Comparison of ENCODE assay signal across 8 cellular contexts in genomic region chr6:28985396-28986164, GRCh38. TPM values are rescaled to one million over a fixed set of nuclear protein-coding genes. Genes with fewer than 3 reads are reported as not detected.
A peak's percentile ranks its signal among the peaks of the same experiment; 100 is the strongest.
DNase-seq lines count a peak whose midpoint lies in the region; ATAC-seq, FAIRE-seq and TF ChIP-seq lines count a peak whose summit lies in the region.

No MANE protein-coding gene starts in this region.

- 0 out of 2 replicates have a peak overlapping the region, but pooled peaks have one; percentile 12 for H2BK15ac ChIP-seq in H1 (ENCODE audit: low read length)

- H3K18ac ChIP-seq in H1 (ENCODE audit: extremely low read depth, low read length): no peak overlapping the region; the same call in 1 of the 2 replicates

- H3K27ac ChIP-seq in H1 (ENCODE audit: low read depth, low read length): peak overlapping the region; percentile 67
- H3K27ac ChIP-seq in left lung: peak overlapping the region; percentile 71 to 84
- peak overlapping the region; percentile 47 to 90 (median 82) for H3K27ac ChIP-seq in stomach

- H3K79me1 ChIP-seq in H1 (ENCODE audit: low read depth, low read length): no peaks in the 10 kb centered on the region

- peaks cover 7% of the 10 kb centered on the region for H3K23me2 ChIP-seq in H1 (ENCODE audit: low read depth, low read length)

- H3K56ac ChIP-seq in H1 (replicated peaks; ENCODE audit: insufficient read length, low read depth, low read length): no peak overlapping the region

- H3K4me1 ChIP-seq in H1 (replicated peaks in 1 of 4; ENCODE audit: control insufficient read depth in 3 of 4, insufficient read depth in 4 of 4, low read length in 3 of 4) (peaks cover 0 to 6% (median 2%) of the 10 kb centered on the region in 4 experiments; a peak in 3 of 7 replicates), left lung (peaks cover 0 to 27% of the 10 kb centered on the region in 2 donors), stomach (peaks cover 0 to 46% (median 16%) of the 10 kb centered on the region in 4 donors)

- H3K27me3 ChIP-seq in H1 (replicated peaks in 1 of 4; ENCODE audit: control insufficient read depth in 3 of 4, extremely low read depth in 1 of 4, insufficient read depth in 3 of 4, low read length in 3 of 4) (peaks cover 0 to 2% (median 0%) of the 10 kb centered on the region in 4 experiments; a peak in 1 of 7 replicates), left lung (peaks cover 0 to 22% of the 10 kb centered on the region in 2 donors), stomach (peaks cover 0 to 24% (median 14%) of the 10 kb centered on the region in 3 donors)

- no peak overlapping the region for H4K91ac ChIP-seq in H1 (replicated peaks; ENCODE audit: insufficient read length, low read length)

- H4K8ac ChIP-seq in H1 (ENCODE audit: extremely low read depth, insufficient read depth, low read length): no peak overlapping the region

- H3K79me2 ChIP-seq in H1 (ENCODE audit: control insufficient read depth in 1 of 2, insufficient read depth in 2 of 2, low read length in 2 of 2): no peaks in the 10 kb centered on the region

- H2BK5ac ChIP-seq in H1 (ENCODE audit: low read depth, low read length): no peak overlapping the region

- 37% methylated on average over 18 of the region's 31 CpGs; no CpG with 5 or more reads in 1 of the 2 experiments for WGBS in H1 (ENCODE audit: extremely low coverage in 1 of 2, insufficient coverage in 1 of 2, insufficient read length in 1 of 2, insufficient replicate concordance in 2 of 2, low coverage in 1 of 2, low lambda C conversion rate in 2 of 2, missing lambda C conversion rate in 1 of 2), 2 experiments
- 10 to 13% (median 10%) methylated on average over 28 to 31 of the region's 31 CpGs for WGBS in stomach, 5 donors

- H3K4ac ChIP-seq in H1 (replicated peaks; ENCODE audit: insufficient read length, low read depth, low read length): no peak overlapping the region

- TF ChIP-seq CTCF in H1 (IDR thresholded peaks at IDR 0.05; ENCODE audit: control extremely low read depth in 1 of 3, insufficient read depth in 1 of 3, low read depth in 1 of 3, low read length in 3 of 3) (no peak), left lung (IDR thresholded peaks at IDR 0.05) (no peak), stomach (IDR thresholded peaks at IDR 0.05) (no peak)

- peak overlapping the region; percentile 87 for H2AFZ ChIP-seq in H1 (ENCODE audit: low read length)

- TF ChIP-seq POLR2A in H1 (IDR thresholded peaks at IDR 0.05; ENCODE audit: control extremely low read depth in 1 of 2, low read depth in 2 of 2, low read length in 2 of 2) (peak; percentile 74 to 86), stomach (IDR thresholded peaks at IDR 0.05) (no peak)

- H2BK120ac ChIP-seq in H1 (replicated peaks; ENCODE audit: low read depth, low read length): no peak overlapping the region

- intact Hi-C loops in left lung (cut with DNase I): no loop called here
- intact Hi-C loops in stomach (cut with DNase I; ENCODE audit: low total_unique reads): no loop called here

- peak overlapping the region; percentile 71 to 79 for H3K4me2 ChIP-seq in H1 (ENCODE audit: insufficient read depth in 1 of 2, low read depth in 2 of 2, low read length in 2 of 2)

- H3K4me3 ChIP-seq in H1 (ENCODE audit: extremely low read depth in 1 of 4, insufficient read depth in 2 of 4, low read depth in 3 of 4, low read length in 4 of 4): peak overlapping the region; percentile 63 to 85 (median 64)
- peak overlapping the region; percentile 30 to 40 for H3K4me3 ChIP-seq in left lung
- H3K4me3 ChIP-seq in stomach: peak overlapping the region; percentile 49 to 57 (median 56)

- H2BK12ac ChIP-seq in H1 (ENCODE audit: low read depth, low read length): peak overlapping the region; percentile 21; the same call in 1 of the 2 replicates

- ATAC-seq in left lung: peak; percentile 79
- ATAC-seq in HG02798 (IDR thresholded peaks at IDR 0.05; ENCODE audit: poor library complexity, unreplicated experiment): no peak
- ATAC-seq in GM18868 (IDR thresholded peaks at IDR 0.05; ENCODE audit: unreplicated experiment): no peak

- H3K36me3 ChIP-seq in H1 (ENCODE audit: control insufficient read depth in 2 of 4, insufficient read depth in 4 of 4, low read length in 3 of 4) (no peaks in the 10 kb centered on the region), left lung (no peaks in the 10 kb centered on the region), stomach (no peaks in the 10 kb centered on the region)

- H2BK20ac ChIP-seq in H1 (ENCODE audit: low read length): no peak overlapping the region

- TF ChIP-seq RAD21 in H1 (IDR thresholded peaks at IDR 0.05 in 1 of 2, conservative IDR thresholded peaks at IDR 0.05 in 1 of 2; ENCODE audit: low read depth in 2 of 2, low read length in 2 of 2): no peak

- POLR2A ChIA-PET in H1 (lab: Charles Lee; ENCODE audit: partially characterized antibody): interaction anchor here (0.8 to 3.9 kb wide), 20 partner anchors 8 to 238 kb away, joined by 3 to 27 read pairs (median 4); partner anchors contain the start of genes TRIM27 and ZNF311

- H3K9me3 ChIP-seq in H1 (ENCODE audit: insufficient read depth in 2 of 2, low read depth in 1 of 2, low read length in 1 of 2) (no peaks in the 10 kb centered on the region), left lung (no peaks in the 10 kb centered on the region), stomach (peaks cover 0 to 15% (median 5%) of the 10 kb centered on the region in 4 donors)

- no peak overlapping the region; the same call in 1 of the 2 replicates for H2AK5ac ChIP-seq in H1 (ENCODE audit: low read depth, low read length)

- FAIRE-seq in H1 (lab: Jason Lieb, UNC): peak; percentile 91

- H4K20me1 ChIP-seq in H1 (replicated peaks in 1 of 2; ENCODE audit: control insufficient read depth in 1 of 2, insufficient read depth in 2 of 2, low read length in 2 of 2): no peaks in the 10 kb centered on the region

- DNase-seq in EL: peak; percentile 97
- DNase-seq in NCI-H1436 (lab: John Stamatoyannopoulos, UW): peak; percentile 86
- peak; percentile 97 for DNase-seq in SW480 (ENCODE audit: low spot score)
- peak; percentile 78 to 92 for DNase-seq in H1 (ENCODE audit: low read depth in 1 of 2, low spot score in 2 of 2)
- peak; percentile 80 to 82 for DNase-seq in left lung
- peak; percentile 86 for DNase-seq in stomach

- peak in 1 of 2 experiments; percentile 63; a peak in 1 of 3 replicates for TF ChIP-seq EP300 in H1 (IDR thresholded peaks at IDR 0.05; ENCODE audit: borderline replicate concordance in 1 of 2, low read depth in 2 of 2, low read length in 2 of 2)
- no peak for TF ChIP-seq EP300 in stomach (IDR thresholded peaks at IDR 0.05)

- no peak overlapping the region for H3K14ac ChIP-seq in H1 (ENCODE audit: insufficient read length)

- CTCF ChIA-PET in H1 (lab: Charles Lee; ENCODE audit: partially characterized antibody): interaction anchor here (0.9 to 5.9 kb wide), 6 partner anchors 9 to 148 kb away, joined by 3 to 42 read pairs (median 5); no protein-coding TSS in a partner anchor

- peak overlapping the region; percentile 44 to 74 (median 51) for H3K9ac ChIP-seq in H1 (replicated peaks in 1 of 4; ENCODE audit: extremely low read depth in 1 of 4, low read depth in 3 of 4, low read length in 3 of 4)

- peak overlapping the region; percentile 45 for H4K5ac ChIP-seq in H1 (ENCODE audit: insufficient read length, low read depth, low read length)

- no peak overlapping the region for H3K23ac ChIP-seq in H1 (ENCODE audit: insufficient read length)

TF ChIP-seq in H1, 55 proteins besides CTCF, POLR2A, EP300 and RAD21 (continues in another document):
- TF ChIP-seq TEAD4 (IDR thresholded peaks at IDR 0.05; ENCODE audit: low read depth, low read length) (peak; percentile 93), RNF2 (IDR thresholded peaks at IDR 0.05; ENCODE audit: borderline replicate concordance, low read depth, low read length, missing control alignments, poor library complexity, severe bottlenecking) (no peak), ATF2 (IDR thresholded peaks at IDR 0.05; ENCODE audit: low read length) (no peak), ASH2L (IDR thresholded peaks at IDR 0.05; ENCODE audit: low read length) (peak; percentile 53), BACH1 (IDR thresholded peaks at IDR 0.05; ENCODE audit: low read length) (no peak), TAF7 (optimal IDR thresholded peaks at IDR 0.05; ENCODE audit: borderline replicate concordance, low read depth, low read length) (peak; percentile 78)

RNA-seq across cellular contexts. Expression of gene ZNF311, which starts 19.5 kb away (rescaled TPM):
- 4.2 and 4.3 TPM in 2 replicates for total RNA-seq in H1 (2021; fragmentation: NEBNext Ultra II Directional; extraction: Animal tissue kit (Norgen Biotek cat#: 25700))
- 1.4 and 1.9 TPM in 2 replicates for polyA plus RNA-seq in H1 (2011; rRNA removed)
- 3.1 TPM for polyA plus RNA-seq in H1 (2011; cell fraction: cytosol; rRNA removed)
- polyA plus RNA-seq in H1 (2011; cell fraction: nucleus; rRNA removed): 2.4 TPM
- polyA plus RNA-seq in H1 (2012, experiment 1 of 2): 1.9 to 3.4 TPM (median 2.9 TPM) in 4 replicates
- polyA plus RNA-seq in H1 (2012, experiment 2 of 2): 0.26 TPM
- polyA plus RNA-seq in H1 (2013, experiment 1 of 2): 2.2 TPM
- polyA plus RNA-seq in H1 (2013, experiment 2 of 2): 2.0 TPM
- polyA minus RNA-seq in H1 (2011; rRNA and poly(A)+ RNA removed): 4.4 and 4.6 TPM in 2 replicates
- 1.6 TPM for polyA minus RNA-seq in H1 (2011; cell fraction: cytosol; rRNA and poly(A)+ RNA removed)
- polyA minus RNA-seq in H1 (2011; cell fraction: nucleus; rRNA and poly(A)+ RNA removed): 5.1 TPM
- total RNA-seq in left lung: 1 to 10 TPM; 1.7 to 1.8 TPM
- 1 to 10 TPM in 2 of 5 donors, under 1 TPM in 2, not detected in 1; 0.72 to 6.7 (median 1.5) TPM for total RNA-seq in stomach
- polyA plus RNA-seq in stomach: 1 to 10 TPM in 1 of 3 donors, under 1 TPM in 2; 0.50 to 1.2 (median 0.61) TPM

RNA-seq across cellular contexts. Expression of gene OR2W1, which starts 59.4 kb away (rescaled TPM):
- total RNA-seq in H1 (2021; fragmentation: NEBNext Ultra II Directional; extraction: Animal tissue kit (Norgen Biotek cat#: 25700)): not detected in 2 replicates
- not detected in 2 replicates for polyA plus RNA-seq in H1 (2011; rRNA removed)
- not detected for polyA plus RNA-seq in H1 (2011; cell fraction: cytosol; rRNA removed)
- not detected for polyA plus RNA-seq in H1 (2011; cell fraction: nucleus; rRNA removed)
- not detected in 4 replicates for polyA plus RNA-seq in H1 (2012, experiment 1 of 2)
- not detected for polyA plus RNA-seq in H1 (2012, experiment 2 of 2)
- polyA plus RNA-seq in H1 (2013, experiment 1 of 2): not detected
- not detected for polyA plus RNA-seq in H1 (2013, experiment 2 of 2)
- polyA minus RNA-seq in H1 (2011; rRNA and poly(A)+ RNA removed): not detected in 2 replicates
- not detected for polyA minus RNA-seq in H1 (2011; cell fraction: cytosol; rRNA and poly(A)+ RNA removed)
- polyA minus RNA-seq in H1 (2011; cell fraction: nucleus; rRNA and poly(A)+ RNA removed): not detected
- not detected for total RNA-seq in left lung
- not detected for total RNA-seq in stomach
- polyA plus RNA-seq in stomach: not detected

Comparison
In these comparisons a context has a peak if more than half of its experiments do, and no peak if none do; other contexts are left out.
1. POLR2A ChIP-seq: peak in H1 (2 of 2); none in stomach (0 of 4).
2. Peak in every context shown above with its lines, with median percentiles within 50 percentile points of each other: DNase-seq, H3K27ac ChIP-seq and H3K4me3 ChIP-seq.